Comparison of ENCODE assay signal across 1 cellular context in the genomic region with DNA sequence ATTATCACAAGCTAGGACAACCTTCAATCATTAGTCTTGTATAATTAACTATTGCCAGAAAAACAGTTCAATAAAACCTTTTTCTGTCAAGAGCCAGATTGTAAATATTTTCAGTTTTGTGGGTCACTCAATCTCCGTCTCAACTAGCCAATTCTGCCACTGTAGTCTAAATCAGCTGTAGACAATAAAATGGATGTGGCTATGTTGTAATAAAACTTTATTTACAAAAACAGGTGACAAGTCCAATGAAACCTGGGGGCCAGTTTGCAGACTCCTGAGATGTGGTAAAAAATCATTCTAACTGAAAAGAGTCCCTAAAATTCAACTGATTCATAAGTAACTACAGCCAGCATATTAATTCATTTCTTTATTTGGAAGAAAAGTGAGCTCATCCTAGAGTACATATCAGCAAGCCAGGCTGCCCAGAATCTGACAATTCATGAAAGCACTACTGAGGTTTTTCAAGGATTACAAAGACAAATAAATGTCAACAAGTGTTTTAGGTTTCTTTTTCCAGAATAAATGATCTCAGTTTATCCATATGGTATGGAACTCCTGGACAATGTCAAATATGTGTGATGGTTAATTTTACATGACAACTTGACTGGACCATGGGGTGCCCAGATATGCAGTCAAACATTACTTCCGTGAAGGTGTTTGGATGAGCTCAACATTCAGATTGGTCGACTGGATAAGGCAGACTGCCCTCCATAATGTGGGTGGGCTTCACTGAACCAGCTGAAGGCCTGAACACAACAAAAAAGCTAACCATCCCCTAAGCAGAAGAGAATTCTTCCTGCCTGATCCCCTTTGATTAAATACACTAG.
A peak's percentile ranks its signal among the peaks of the same experiment; 100 is the strongest.
TF ChIP-seq lines count a peak whose summit lies in the region.

No MANE protein-coding gene starts in this region.

TF ChIP-seq in HEK293, 187 proteins besides CTCF, POLR2A, EP300 and RAD21 (continued from another document):
- TF ChIP-seq ZNF777 (tag by site-specific recombination; IDR thresholded peaks at IDR 0.05; ENCODE audit: borderline replicate concordance), result no peak
- TF ChIP-seq ZBTB7A (tag by site-specific recombination; IDR thresholded peaks at IDR 0.05; ENCODE audit: low read depth), result no peak
- no peak for TF ChIP-seq PRDM4 (tag by site-specific recombination; IDR thresholded peaks at IDR 0.05)
- no peak for TF ChIP-seq ZNF791 (tag by site-specific recombination; IDR thresholded peaks at IDR 0.05)
- no peak for TF ChIP-seq BCL11B (tag by site-specific recombination; IDR thresholded peaks at IDR 0.05; ENCODE audit: low read depth)
- TF ChIP-seq ZFP37 (tag by site-specific recombination; IDR thresholded peaks at IDR 0.05), result no peak
- TF ChIP-seq TRIM28 (IDR thresholded peaks at IDR 0.05; ENCODE audit: borderline replicate concordance, low read length), result no peak
- peak; percentile 78 for TF ChIP-seq SETDB1 (IDR thresholded peaks at IDR 0.05; ENCODE audit: insufficient read length, low read length)
- peak; percentile 49; the same call in 1 of the 2 replicates for TF ChIP-seq MZF1 (tag by site-specific recombination; IDR thresholded peaks at IDR 0.05; ENCODE audit: borderline replicate concordance)
- TF ChIP-seq ZBTB10 (tag by site-specific recombination; IDR thresholded peaks at IDR 0.05), result no peak
- no peak for TF ChIP-seq KLF17 (tag by site-specific recombination; IDR thresholded peaks at IDR 0.05)
- no peak for TF ChIP-seq OSR2 (tag by site-specific recombination; IDR thresholded peaks at IDR 0.05)
- TF ChIP-seq ZNF426 (tag by site-specific recombination; IDR thresholded peaks at IDR 0.05), result no peak
- no peak for TF ChIP-seq MYNN (tag by site-specific recombination; IDR thresholded peaks at IDR 0.05; ENCODE audit: borderline replicate concordance)
- no peak for TF ChIP-seq ZNF148 (tag by site-specific recombination; IDR thresholded peaks at IDR 0.05; ENCODE audit: borderline replicate concordance)
- TF ChIP-seq ZNF341 (tag by site-specific recombination; IDR thresholded peaks at IDR 0.05; ENCODE audit: low read depth), result no peak
- TF ChIP-seq ZNF626 (tag by site-specific recombination; IDR thresholded peaks at IDR 0.05), result no peak
- no peak for TF ChIP-seq YY2 (tag by site-specific recombination; IDR thresholded peaks at IDR 0.05)
- TF ChIP-seq ZNF549 (tag by site-specific recombination; IDR thresholded peaks at IDR 0.05), result peak; percentile 58
- TF ChIP-seq ZNF211 (tag by site-specific recombination; IDR thresholded peaks at IDR 0.05; ENCODE audit: low read depth), result no peak
- TF ChIP-seq ZNF449 (tag by site-specific recombination; IDR thresholded peaks at IDR 0.05), result no peak
- TF ChIP-seq ZNF416 (tag by site-specific recombination; IDR thresholded peaks at IDR 0.05), result peak; percentile 88; the same call in 1 of the 2 replicates
- TF ChIP-seq ZNF18 (tag by site-specific recombination; IDR thresholded peaks at IDR 0.05), result no peak
- TF ChIP-seq ZNF155 (tag by site-specific recombination; IDR thresholded peaks at IDR 0.05), result no peak
- TF ChIP-seq ZXDB (tag by site-specific recombination; IDR thresholded peaks at IDR 0.05), result no peak
- no peak for TF ChIP-seq ZBTB48 (tag by site-specific recombination; IDR thresholded peaks at IDR 0.05)
- no peak for TF ChIP-seq ZNF596 (tag by site-specific recombination; IDR thresholded peaks at IDR 0.05)
